In the genomic region with DNA sequence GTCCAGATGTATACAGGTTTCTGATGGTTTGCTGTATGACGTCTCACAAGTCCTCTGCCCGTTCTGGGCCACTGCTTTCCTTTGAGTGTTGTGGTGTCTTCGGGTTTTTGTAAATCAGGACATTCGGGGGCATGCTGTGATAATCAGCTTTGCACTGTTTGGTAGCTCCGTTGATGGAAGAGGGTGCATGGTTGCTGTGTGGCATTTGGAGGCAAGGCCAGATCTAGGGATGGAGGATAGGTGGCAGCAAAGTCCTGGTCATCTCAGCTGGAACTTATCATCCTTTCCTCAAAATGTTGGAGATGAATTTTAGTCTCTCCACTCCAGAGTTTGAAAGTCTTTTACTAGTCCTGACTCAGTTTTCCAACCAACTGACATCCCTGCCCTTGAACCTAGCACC, we compare ENCODE assay signal across 10 cellular contexts.
DNase-seq lines count a peak whose midpoint lies in the region; ATAC-seq and TF ChIP-seq lines count a peak whose summit lies in the region.
"Had no signal": no experiment of that assay in that cellular context is flagged by ENCODE, and none has a peak within 500 bp of the region (broad histone marks: within the 10 kb centered on the region; RNA-seq: fewer than 3 reads in every experiment).

No MANE protein-coding gene starts in this region.

- no peaks in the 10 kb centered on the region for H3K9me3 Mint-ChIP-seq in endothelial cell (ENCODE audit: unreplicated experiment)

- no peaks in the 10 kb centered on the region for H3K27me3 ChIP-seq in sigmoid colon
- H3K27me3 ChIP-seq in stomach, result no peaks in the 10 kb centered on the region

- H3K4me1 Mint-ChIP-seq in endothelial cell (ENCODE audit: unreplicated experiment), result no peaks in the 10 kb centered on the region

- WGBS in sigmoid colon, 2 donors, result 54 to 67% methylated on average over 5 of the region's 5 CpGs
- WGBS in stomach, 5 donors, result 66 to 71% (median 66%) methylated on average over 5 of the region's 5 CpGs

- H3K4me3 ChIP-seq in NB4 (ENCODE audit: low read depth, low read length) (no peak overlapping the region), sigmoid colon (no peak overlapping the region), stomach (no peak overlapping the region)

- no peak for TF ChIP-seq POLR2A in NB4 (IDR thresholded peaks at IDR 0.05; ENCODE audit: extremely low read depth, insufficient read length)
- TF ChIP-seq POLR2A in sigmoid colon (IDR thresholded peaks at IDR 0.05), result no peak
- TF ChIP-seq POLR2A in stomach (IDR thresholded peaks at IDR 0.05), result no peak

- TF ChIP-seq CTCF in NB4 (IDR thresholded peaks at IDR 0.05; ENCODE audit: low read depth, low read length) (peak; percentile 28), endothelial cell (IDR thresholded peaks at IDR 0.05; ENCODE audit: unreplicated experiment) (no peak), sigmoid colon (IDR thresholded peaks at IDR 0.05) (peak in 3 of 4 experiments; percentile 6 to 35 (median 19)), stomach (IDR thresholded peaks at IDR 0.05) (peak in 3 of 7 experiments; percentile 7 to 18 (median 16))

- no peak overlapping the region for H3K27ac Mint-ChIP-seq in endothelial cell (ENCODE audit: unreplicated experiment)

- H3K4me3 Mint-ChIP-seq in endothelial cell (ENCODE audit: unreplicated experiment), result no peak overlapping the region

- peaks cover 0 to 9% (median 0%) of the 10 kb centered on the region in 4 donors for H3K4me1 ChIP-seq in sigmoid colon
- no peaks in the 10 kb centered on the region for H3K4me1 ChIP-seq in stomach

- H3K36me3 ChIP-seq in sigmoid colon (no peaks in the 10 kb centered on the region), stomach (no peaks in the 10 kb centered on the region)

- H3K27me3 Mint-ChIP-seq in endothelial cell (ENCODE audit: unreplicated experiment), result peaks cover 3% of the 10 kb centered on the region

- DNase-seq in NCI-H510A treated with DMSO at 0.1 percent for 48 hours (lab: John Stamatoyannopoulos, UW), result peak; percentile 61
- no peak for DNase-seq in NCI-H510A (lab: John Stamatoyannopoulos, UW)
- DNase-seq in NB4 (ENCODE audit: low read depth), result peak; percentile 45
- peak; percentile 25 for DNase-seq in endothelial cell (ENCODE audit: low spot score)
- DNase-seq in sigmoid colon, result no peak
- DNase-seq in stomach, result no peak
- DNase-seq: foreskin melanocyte; NK-92 treated with Interleukin-12 subunit alpha and Interleukin-12 subunit beta, amount 100 ng/mL, for 24 hours had no signal

- no peak overlapping the region for H3K27ac ChIP-seq in sigmoid colon
- no peak overlapping the region for H3K27ac ChIP-seq in stomach

- H3K36me3 Mint-ChIP-seq in endothelial cell (ENCODE audit: low read depth, unreplicated experiment), result no peaks in the 10 kb centered on the region

- intact Hi-C loops in sigmoid colon (cut with DNase I), result no loop called here
- intact Hi-C loops in stomach (cut with DNase I; ENCODE audit: low total_unique reads), result no loop called here

- no peak for ATAC-seq in GM18873 (IDR thresholded peaks at IDR 0.05; ENCODE audit: low FRiP score, unreplicated experiment)
- no peak for ATAC-seq in GM21723 (IDR thresholded peaks at IDR 0.05; ENCODE audit: unreplicated experiment)

- TF ChIP-seq EP300 in sigmoid colon (IDR thresholded peaks at IDR 0.05), result no peak
- TF ChIP-seq EP300 in stomach (IDR thresholded peaks at IDR 0.05), result no peak

- no peaks in the 10 kb centered on the region for H3K9me3 ChIP-seq in sigmoid colon
- no peaks in the 10 kb centered on the region for H3K9me3 ChIP-seq in stomach

Comparison
In these comparisons a context has a peak if more than half of its experiments do, and no peak if none do; other contexts are left out.
1. DNase-seq: peak in NCI-H510A treated with DMSO at 0.1 percent for 48 hours (single experiment), NB4 (single experiment) and endothelial cell (single experiment); none in NCI-H510A (single experiment), sigmoid colon (single experiment) and stomach (single experiment).